Comparison of ENCODE assay signal across 28 cellular contexts in the genomic region with DNA sequence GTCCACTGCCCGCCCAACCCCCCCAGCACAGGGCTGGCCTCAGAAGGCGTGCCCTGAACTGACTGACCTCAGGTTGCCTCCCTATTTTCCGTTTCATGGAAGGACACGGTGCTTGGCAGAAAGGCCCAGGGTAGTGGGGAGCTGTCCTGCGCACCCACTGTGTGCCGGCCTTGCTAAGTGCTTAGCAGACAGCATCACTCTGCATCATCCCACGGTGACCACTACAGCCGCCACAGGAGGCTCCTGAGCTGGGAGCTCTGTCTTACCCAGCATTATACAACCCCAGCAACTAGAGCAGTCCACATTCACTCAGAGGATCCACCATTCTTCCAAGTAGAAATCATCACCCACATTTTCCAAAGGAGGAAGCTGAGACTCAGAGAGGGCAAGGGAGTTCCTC. TPM values are rescaled to one million over a fixed set of nuclear protein-coding genes. Genes with fewer than 3 reads are reported as not detected.
DNase-seq lines count a peak whose midpoint lies in the region; ATAC-seq, FAIRE-seq and TF ChIP-seq lines count a peak whose summit lies in the region.
"Had no signal": no experiment of that assay in that cellular context is flagged by ENCODE, and none has a peak within 500 bp of the region (broad histone marks: within the 10 kb centered on the region; RNA-seq: fewer than 3 reads in every experiment).

No MANE protein-coding gene starts in this region.

- intact Hi-C loops in right cardiac atrium (cut with DNase I): no loop called here
- intact Hi-C loops in cardiac septum (cut with DNase I): no loop called here

- WGBS in right cardiac atrium: 64% methylated on average over 8 of the region's 8 CpGs

- H3K27ac ChIP-seq in right cardiac atrium (ENCODE audit: low read length) (peak overlapping the region; percentile 26), astrocyte (ENCODE audit: low read depth, low read length) (no peak overlapping the region), neural progenitor cell (no peak overlapping the region)
- H3K27ac ChIP-seq: HL-60, KMS-11, SK-N-MC had no signal

- H3K4me1 Mint-ChIP-seq in astrocyte (ENCODE audit: low read depth, unreplicated experiment): peaks cover 2% of the 10 kb centered on the region
- H3K4me1 Mint-ChIP-seq in neural progenitor cell: peaks cover 9% of the 10 kb centered on the region

- H3K9me3 ChIP-seq in right cardiac atrium (ENCODE audit: control insufficient read depth, low read length): no peaks in the 10 kb centered on the region
- no peaks in the 10 kb centered on the region for H3K9me3 ChIP-seq in astrocyte (ENCODE audit: insufficient read depth, low read depth, low read length)
- H3K9me3 ChIP-seq in neural progenitor cell (ENCODE audit: low read depth): no peaks in the 10 kb centered on the region
- H3K9me3 ChIP-seq: BE2C, HAP-1 had no signal

- no peaks in the 10 kb centered on the region for H3K36me3 Mint-ChIP-seq in astrocyte (ENCODE audit: low read depth, unreplicated experiment)
- H3K36me3 Mint-ChIP-seq in neural progenitor cell: no peaks in the 10 kb centered on the region

- no peaks in the 10 kb centered on the region for H3K27me3 ChIP-seq in right cardiac atrium (ENCODE audit: control insufficient read depth, insufficient read depth)
- no peaks in the 10 kb centered on the region for H3K27me3 ChIP-seq in astrocyte (ENCODE audit: insufficient read depth, low read length)
- no peaks in the 10 kb centered on the region for H3K27me3 ChIP-seq in neural progenitor cell
- H3K27me3 ChIP-seq in H7 (ENCODE audit: control insufficient read depth, insufficient read depth, low read length): no peaks in the 10 kb centered on the region
- H3K27me3 ChIP-seq: BE2C had no signal

- H3K4me2 ChIP-seq in astrocyte (ENCODE audit: low read length) (no peak overlapping the region), neural progenitor cell (no peak overlapping the region)
- H3K4me2 ChIP-seq: KMS-11 had no signal

- DNase-seq in right cardiac atrium (peak in 2 of 3 donors; percentile 11 to 53), cardiac septum (ENCODE audit: low spot score) (no peak), astrocyte (ENCODE audit: low read depth) (no peak), neural progenitor cell (ENCODE audit: low spot score) (no peak), H7 (no peak), SK-N-DZ (ENCODE audit: low spot score) (no peak), cerebellar cortex (ENCODE audit: low spot score) (no peak)
- DNase-seq: BE2C; CD4-positive, alpha-beta T cell; COR-L47; DMS 273 treated with DMSO at 0.1 percent for 48 hours; DMS79 treated with DMSO at 0.1 percent for 48 hours; NCI-H1048; NCI-H1417 treated with DMSO at 0.1 percent for 48 hours; NCI-H187; NCI-H446; NCI-H526 treated with DMSO at 0.1 percent for 48 hours; PC-3; RPMI8226; SHP77; SW 1271 had no signal

- no peaks in the 10 kb centered on the region for H3K9me3 Mint-ChIP-seq in astrocyte (ENCODE audit: unreplicated experiment)
- H3K9me3 Mint-ChIP-seq in neural progenitor cell: no peaks in the 10 kb centered on the region
- H3K9me3 Mint-ChIP-seq: CD4-positive, alpha-beta T cell had no signal

- H4K20me1 ChIP-seq in astrocyte (ENCODE audit: insufficient read depth, low read length): no peaks in the 10 kb centered on the region
- H4K20me1 ChIP-seq in neural progenitor cell (ENCODE audit: low read depth): no peaks in the 10 kb centered on the region

- peaks cover 18% of the 10 kb centered on the region for H3F3A ChIP-seq in neural progenitor cell (ENCODE audit: low read depth)

- no peak overlapping the region for H2AFZ ChIP-seq in astrocyte (ENCODE audit: low read depth, low read length)
- H2AFZ ChIP-seq in neural progenitor cell (replicated peaks): no peak overlapping the region

- no peaks in the 10 kb centered on the region for H3K79me2 ChIP-seq in astrocyte (ENCODE audit: insufficient read depth, low read length)
- H3K79me2 ChIP-seq in neural progenitor cell (ENCODE audit: low read depth): no peaks in the 10 kb centered on the region

- H3K4me3 Mint-ChIP-seq in astrocyte (ENCODE audit: unreplicated experiment) (peak overlapping the region; percentile 45), neural progenitor cell (peak overlapping the region; percentile 35)
- H3K4me3 Mint-ChIP-seq: CD4-positive, alpha-beta T cell had no signal

- H3K9ac ChIP-seq in astrocyte (ENCODE audit: low read length) (no peak overlapping the region), neural progenitor cell (no peak overlapping the region)
- H3K9ac ChIP-seq: KMS-11 had no signal

- no peaks in the 10 kb centered on the region for H3K4me1 ChIP-seq in right cardiac atrium (ENCODE audit: control insufficient read depth, insufficient read depth, low read length)
- H3K4me1 ChIP-seq in astrocyte (ENCODE audit: insufficient read depth, low read length): no peaks in the 10 kb centered on the region
- H3K4me1 ChIP-seq in neural progenitor cell: peaks cover 12% of the 10 kb centered on the region
- H3K4me1 ChIP-seq: BE2C, HAP-1 had no signal

- H3K36me3 ChIP-seq in astrocyte (ENCODE audit: insufficient read depth, low read length): no peaks in the 10 kb centered on the region
- H3K36me3 ChIP-seq in neural progenitor cell: no peaks in the 10 kb centered on the region
- H3K36me3 ChIP-seq in H7 (replicated peaks; ENCODE audit: control insufficient read depth, insufficient read depth, low read length): no peaks in the 10 kb centered on the region
- H3K36me3 ChIP-seq: BE2C, HAP-1 had no signal

- H3K4me3 ChIP-seq in right cardiac atrium (ENCODE audit: low read length): peak overlapping the region; percentile 63
- H3K4me3 ChIP-seq in astrocyte (ENCODE audit: insufficient read depth, low read depth, low read length): no peak overlapping the region
- no peak overlapping the region for H3K4me3 ChIP-seq in neural progenitor cell
- no peak overlapping the region for H3K4me3 ChIP-seq in H7 (ENCODE audit: insufficient read depth, low read depth, low read length)
- H3K4me3 ChIP-seq: GM12878, HAP-1, SK-N-MC had no signal

- peaks cover 5% of the 10 kb centered on the region for H3K27me3 Mint-ChIP-seq in astrocyte (ENCODE audit: low read depth, unreplicated experiment)
- peaks cover 17% of the 10 kb centered on the region for H3K27me3 Mint-ChIP-seq in neural progenitor cell (ENCODE audit: insufficient read depth, low read depth)
- H3K27me3 Mint-ChIP-seq: CD4-positive, alpha-beta T cell had no signal

- peak; percentile 3 to 19 for ATAC-seq in right cardiac atrium
- ATAC-seq: GM12878, PC-3 had no signal

- TF ChIP-seq CTCF in astrocyte (IDR thresholded peaks at IDR 0.05; ENCODE audit: insufficient read depth, low read depth, low read length): no peak
- TF ChIP-seq CTCF in neural progenitor cell (IDR thresholded peaks at IDR 0.05): no peak

- FAIRE-seq in astrocyte (lab: Jason Lieb, UNC): no peak
- FAIRE-seq: A204.1, GM12878 had no signal

- no peak overlapping the region for H3K27ac Mint-ChIP-seq in astrocyte (ENCODE audit: unreplicated experiment)
- H3K27ac Mint-ChIP-seq in neural progenitor cell: peak overlapping the region; percentile 90
- H3K27ac Mint-ChIP-seq: CD4-positive, alpha-beta T cell had no signal

RNA-seq across cellular contexts. Expression of gene SBK2, which starts 1.8 kb away (rescaled TPM):
- total RNA-seq in right cardiac atrium (100 to 1,000 TPM; 205 to 239 (median 209) TPM), cardiac septum (2.0 TPM), astrocyte (2.5 and 4.2 TPM in 2 replicates), neural progenitor cell (ENCODE audit: low replicate concordance) (6.2 TPM in 1 of 2 replicates, not detected in the other)
- 228 TPM for polyA plus RNA-seq in right cardiac atrium
- 4.0 and 4.6 TPM in 2 replicates for total RNA-seq in H7 (2014; rRNA removed; shearing (Covaris generic))
- not detected in 2 replicates for polyA plus RNA-seq in SK-N-DZ (2014; cell fraction: cytosol; rRNA removed)
- polyA plus RNA-seq in SK-N-DZ (2014; cell fraction: nucleus; rRNA removed): not detected in 2 replicates
- total RNA-seq: CD4-positive, alpha-beta T cell; GM12878; HT-29; PC-3 had no signal
- polyA plus RNA-seq: GM12878 had no signal

RNA-seq across cellular contexts. Expression of gene SBK3, which starts 10.2 kb away (rescaled TPM):
- total RNA-seq in right cardiac atrium (100 to 1,000 TPM in 2 of 4 donors, 10 to 100 TPM in 2; 80.3 to 211 (median 109) TPM), cardiac septum (6.7 TPM), astrocyte (0.34 and 0.91 TPM in 2 replicates), neural progenitor cell (ENCODE audit: low replicate concordance) (3.3 and 15.1 TPM in 2 replicates)
- polyA plus RNA-seq in right cardiac atrium: 103 TPM
- 0.17 and 2.4 TPM in 2 replicates for total RNA-seq in H7 (2014; rRNA removed; shearing (Covaris generic))
- not detected in 2 replicates for polyA plus RNA-seq in SK-N-DZ (2014; cell fraction: cytosol; rRNA removed)
- polyA plus RNA-seq in SK-N-DZ (2014; cell fraction: nucleus; rRNA removed): not detected in 2 replicates
- total RNA-seq: CD4-positive, alpha-beta T cell; GM12878; PC-3 had no signal
- polyA plus RNA-seq: GM12878 had no signal

RNA-seq across cellular contexts. Expression of gene ZNF579, which starts 45.5 kb away (rescaled TPM):
- total RNA-seq in right cardiac atrium (10 to 100 TPM; 12.4 to 15.5 (median 14.2) TPM), cardiac septum (12.2 TPM), astrocyte (50.2 and 58.0 TPM in 2 replicates), neural progenitor cell (ENCODE audit: low replicate concordance) (2.1 and 15.2 TPM in 2 replicates)
- polyA plus RNA-seq in right cardiac atrium: 10.2 TPM
- 17.2 and 20.5 TPM in 2 replicates for total RNA-seq in H7 (2014; rRNA removed; shearing (Covaris generic))
- polyA plus RNA-seq in SK-N-DZ (2014; cell fraction: cytosol; rRNA removed): 3.2 and 5.4 TPM in 2 replicates
- 3.1 and 4.9 TPM in 2 replicates for polyA plus RNA-seq in SK-N-DZ (2014; cell fraction: nucleus; rRNA removed)

RNA-seq across cellular contexts. Expression of gene SSC5D, which starts 46.9 kb away (rescaled TPM):
- total RNA-seq in right cardiac atrium (10 to 100 TPM in 1 of 4 donors, 1 to 10 TPM in 3; 6.8 to 10.2 (median 8.1) TPM), cardiac septum (7.7 TPM), astrocyte (46.8 and 66.1 TPM in 2 replicates), neural progenitor cell (ENCODE audit: low replicate concordance) (0.56 TPM in 1 of 2 replicates, not detected in the other)
- polyA plus RNA-seq in right cardiac atrium: 4.4 TPM
- total RNA-seq in H7 (2014; rRNA removed; shearing (Covaris generic)): 0.48 and 0.87 TPM in 2 replicates
- polyA plus RNA-seq in SK-N-DZ (2014; cell fraction: cytosol; rRNA removed): 0.15 and 0.27 TPM in 2 replicates
- polyA plus RNA-seq in SK-N-DZ (2014; cell fraction: nucleus; rRNA removed): 0.17 and 0.66 TPM in 2 replicates
- total RNA-seq: HT-29, PC-3 had no signal

RNA-seq across cellular contexts. Expression of gene NAT14, which starts 50.2 kb away (rescaled TPM):
- total RNA-seq in right cardiac atrium: 10 to 100 TPM; 13.6 to 20.8 (median 15.0) TPM
- polyA plus RNA-seq in right cardiac atrium: 15.8 TPM
- 6.0 TPM for total RNA-seq in cardiac septum
- total RNA-seq in astrocyte: 68.7 and 71.2 TPM in 2 replicates
- total RNA-seq in neural progenitor cell (ENCODE audit: low replicate concordance): 16.2 and 49.2 TPM in 2 replicates
- total RNA-seq in H7 (2014; rRNA removed; shearing (Covaris generic)): 56.0 and 71.2 TPM in 2 replicates
- 21.2 and 40.6 TPM in 2 replicates for polyA plus RNA-seq in SK-N-DZ (2014; cell fraction: cytosol; rRNA removed)
- 95.9 and 121 TPM in 2 replicates for polyA plus RNA-seq in SK-N-DZ (2014; cell fraction: nucleus; rRNA removed)

Comparison
In these comparisons a context has a peak if more than half of its experiments do, and no peak if none do; other contexts are left out.
1. DNase-seq: peak in right cardiac atrium (2 of 3); none in cardiac septum (single experiment), astrocyte (single experiment), neural progenitor cell (single experiment), H7 (single experiment), SK-N-DZ (single experiment) and cerebellar cortex (single experiment).
2. RNA of gene SBK2, which starts 1.8 kb away (total RNA-seq): 205 to 239 TPM in right cardiac atrium; 2.5 to 4.2 TPM in astrocyte, 4.0 to 4.6 TPM in H7, 2.0 TPM in cardiac septum (single experiment) and 6.2 TPM in neural progenitor cell; every median in the first group is over 10 times any median in the second.